ENCODE assay signal across 29 cellular contexts in genomic region chr10:129899564-129899862, GRCh38.
"Had no signal": no experiment of that assay in that cellular context is flagged by ENCODE, and none has a peak within 500 bp of the region (broad histone marks: within the 10 kb centered on the region; RNA-seq: fewer than 3 reads in every experiment).

No MANE protein-coding gene starts in this region.

- H3K4me1 ChIP-seq: prostate gland, testis, thyroid gland, transverse colon, vagina had no signal

- H3K36me3 Mint-ChIP-seq: immature natural killer cell; mesothelial cell of epicardium; naive B cell; natural killer cell; stimulated activated naive B cell treated with anti-CD40 and anti-IgM and Interleukin-4, amounts not matched to agents 10 μg/mL and 1 μg/mL and 100 μg/mL, for 72 hours had no signal

- H3K4me3 Mint-ChIP-seq: immature natural killer cell; mesothelial cell of epicardium; naive B cell; natural killer cell; stimulated activated naive B cell treated with anti-CD40 and anti-IgM and Interleukin-4, amounts not matched to agents 10 μg/mL and 1 μg/mL and 100 μg/mL, for 72 hours had no signal

- H3K27ac ChIP-seq: left ventricle myocardium inferior, neutrophil, ovary, prostate gland, skin epidermis, stomach, testis, thyroid gland, transverse colon, upper lobe of left lung, vagina had no signal

- DNase-seq: hippocampal formation; immature natural killer cell; kidney; left ventricle myocardium inferior; mesendoderm; naive B cell; natural killer cell; occipital lobe; ovary; right cardiac atrium; stimulated activated CD4-positive, alpha-beta T cell treated with anti-CD3 and anti-CD28 coated beads, Interleukin-12 subunit alpha, Interleukin-12 subunit beta, amount 100 ng/mL, for 4 hours; stimulated activated CD4-positive, alpha-beta T cell treated with anti-CD3 and anti-CD28 coated beads, Interleukin-15, amount 100 ng/mL, for 24 hours; stimulated activated CD4-positive, alpha-beta T cell treated with anti-CD3 and anti-CD28 coated beads, Interleukin-2, amount 100 ng/mL, for 24 hours; stimulated activated CD4-positive, alpha-beta T cell treated with anti-CD3 and anti-CD28 coated beads, Interleukin-4, amount 100 ng/mL, for 1 hour; stimulated activated naive B cell treated with anti-CD40 and anti-IgM and Interleukin-4, amounts not matched to agents 10 μg/mL and 1 μg/mL and 100 μg/mL, for 72 hours; stimulated activated naive CD8-positive, alpha-beta T cell treated with anti-CD3 and anti-CD28 coated beads, Interleukin-15, Interleukin-2, amounts not matched to agents 100 U/mL and 50 U/mL, for 24 hours; stomach; thyroid gland; transverse colon had no signal

- H3K4me3 ChIP-seq: left ventricle myocardium inferior, lung, ovary, prostate gland, skin epidermis, stomach, testis, thyroid gland, transverse colon, upper lobe of left lung, vagina had no signal

- H3K27me3 ChIP-seq: ovary, testis, thyroid gland, vagina had no signal

- H3K27ac Mint-ChIP-seq: immature natural killer cell; mesothelial cell of epicardium; naive B cell; natural killer cell; stimulated activated naive B cell treated with anti-CD40 and anti-IgM and Interleukin-4, amounts not matched to agents 10 μg/mL and 1 μg/mL and 100 μg/mL, for 72 hours had no signal

- ATAC-seq: natural killer cell; right cardiac atrium; sciatic nerve; stimulated activated naive B cell treated with anti-CD40 and anti-IgM and Interleukin-4, amounts not matched to agents 10 μg/mL and 1 μg/mL and 100 μg/mL, for 72 hours; stimulated activated naive CD8-positive, alpha-beta T cell treated with anti-CD3 and anti-CD28 coated beads, Interleukin-15, Interleukin-2, amounts not matched to agents 100 U/mL and 50 U/mL, for 24 hours had no signal

- H3K9me3 ChIP-seq: left ventricle myocardium inferior, neutrophil, ovary, prostate gland, stomach, testis, thyroid gland, transverse colon, upper lobe of left lung, vagina had no signal

- FAIRE-seq: islet of Langerhans, kidney had no signal

- H3K4me1 Mint-ChIP-seq: immature natural killer cell; naive B cell; natural killer cell; stimulated activated naive B cell treated with anti-CD40 and anti-IgM and Interleukin-4, amounts not matched to agents 10 μg/mL and 1 μg/mL and 100 μg/mL, for 72 hours had no signal

- H3K9me3 Mint-ChIP-seq: immature natural killer cell; mesothelial cell of epicardium; natural killer cell; stimulated activated naive B cell treated with anti-CD40 and anti-IgM and Interleukin-4, amounts not matched to agents 10 μg/mL and 1 μg/mL and 100 μg/mL, for 72 hours had no signal

- H3K36me3 ChIP-seq: left ventricle myocardium inferior, neutrophil, ovary, prostate gland, stomach, thyroid gland, transverse colon, upper lobe of left lung, vagina had no signal
